9 cellular contexts compared by ENCODE assay signal in genomic region chr5:174154559-174154958, GRCh38.
"Had no signal": no experiment of that assay in that cellular context is flagged by ENCODE, and none has a peak within 500 bp of the region (broad histone marks: within the 10 kb centered on the region; RNA-seq: fewer than 3 reads in every experiment).

No MANE protein-coding gene starts in this region.

- ATAC-seq: GM23338, HCT116 had no signal

- H3K27ac Mint-ChIP-seq: GM23338, H9, HFFc6 had no signal

- H3K4me1 ChIP-seq: HAP-1 had no signal

- H3K36me3 ChIP-seq: HAP-1 had no signal

- H3K27ac ChIP-seq: GM23248 had no signal

- H3K4me3 ChIP-seq: GM23248, GM23338, HAP-1 had no signal

- H3K4me3 Mint-ChIP-seq: GM23338, H9, HFFc6 had no signal

- DNase-seq: GM23248, GOT3, H7, H9, HCEC 1CT, HFFc6 had no signal
